Comparison of ENCODE assay signal across 8 cellular contexts in genomic region chr6:159178847-159179246, GRCh38. TPM values are rescaled to one million over a fixed set of nuclear protein-coding genes. Genes with fewer than 3 reads are reported as not detected.
"Had no signal": no experiment of that assay in that cellular context is flagged by ENCODE, and none has a peak within 500 bp of the region (broad histone marks: within the 10 kb centered on the region; RNA-seq: fewer than 3 reads in every experiment).

No MANE protein-coding gene starts in this region.

- H3K4me3 Mint-ChIP-seq: HFFc6 had no signal

- H3K36me3 ChIP-seq: HAP-1 had no signal

- H3K27ac ChIP-seq: GM23248 had no signal

- H3K9me3 ChIP-seq: HAP-1 had no signal

- H3K4me3 ChIP-seq: GM23248, HAP-1, K562 had no signal

- H3K27ac Mint-ChIP-seq: HFFc6 had no signal

- H3K4me1 ChIP-seq: HAP-1 had no signal

- H3K9me3 Mint-ChIP-seq: HFFc6 had no signal

- H3K9ac ChIP-seq: GM23248 had no signal

- H2AFZ ChIP-seq: GM23248 had no signal

- DNase-seq: GM23248, GOT3, H7, HFFc6, IMR-90 had no signal

RNA-seq across cellular contexts. Expression of gene FNDC1, which starts 9.6 kb away (rescaled TPM):
- total RNA-seq: H7, HFFc6, HT-29, IMR-90, K562 had no signal
- polyA plus RNA-seq: K562 had no signal
